Comparison of ENCODE assay signal across 8 cellular contexts in the genomic region with DNA sequence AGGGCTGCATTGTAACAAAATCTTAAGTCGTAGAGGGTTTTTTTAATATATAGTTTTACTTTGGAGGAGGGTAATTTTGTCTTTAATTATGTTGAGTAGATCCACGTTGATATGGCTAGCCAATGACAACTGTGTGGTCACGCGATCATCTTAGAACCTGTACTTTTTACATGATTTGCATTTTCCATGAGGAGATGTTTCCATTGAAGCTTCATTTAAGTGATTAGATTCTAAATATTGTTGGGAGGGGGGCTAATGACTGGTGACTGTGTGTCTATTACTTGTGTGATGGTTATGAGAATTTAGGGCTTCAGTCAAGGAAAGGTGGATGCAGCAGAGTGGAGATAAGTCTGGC. TPM values are rescaled to one million over a fixed set of nuclear protein-coding genes. Genes with fewer than 3 reads are reported as not detected.
A peak's percentile ranks its signal among the peaks of the same experiment; 100 is the strongest.
DNase-seq lines count a peak whose midpoint lies in the region; ATAC-seq, FAIRE-seq and TF ChIP-seq lines count a peak whose summit lies in the region.
"Not testable (repeated sequence)": the region's sequence is repeated elsewhere in the genome, so short reads cannot be mapped to it uniquely, and the experiment has no call there.

No MANE protein-coding gene starts in this region.

- not testable (repeated sequence) for TF ChIP-seq CTCF in CD14-positive monocyte (IDR thresholded peaks at IDR 0.05); RWPE1 (conservative IDR thresholded peaks at IDR 0.05; ENCODE audit: low read depth); H1 (IDR thresholded peaks at IDR 0.05; ENCODE audit: control extremely low read depth in 1 of 3, insufficient read depth in 1 of 3, low read depth in 1 of 3, low read length in 3 of 3); nephron (IDR thresholded peaks at IDR 0.05; ENCODE audit: unreplicated experiment in 3 of 3)

- not testable (repeated sequence) for H3K23me2 ChIP-seq in H1 (ENCODE audit: low read depth, low read length)

- H4K20me1 ChIP-seq in H1 (replicated peaks in 1 of 2; ENCODE audit: control insufficient read depth in 1 of 2, insufficient read depth in 2 of 2, low read length in 2 of 2), result not testable (repeated sequence)

- H3K4me1 Mint-ChIP-seq in CD14-positive monocyte (peaks cover 15% of the 10 kb centered on the region), nephron (peaks cover 18% of the 10 kb centered on the region)
- H3K4me1 Mint-ChIP-seq in activated naive CD4-positive, alpha-beta T cell treated with anti-CD3 and anti-CD28 coated beads, Interleukin-2, amount 50 U/mL, for 24 hours, result peaks cover 26% of the 10 kb centered on the region
- H3K4me1 Mint-ChIP-seq in stimulated activated naive CD8-positive, alpha-beta T cell treated with anti-CD3 and anti-CD28 coated beads, Interleukin-15, amount 100 ng/mL, for 72 hours, result peaks cover 29% of the 10 kb centered on the region

- not testable (repeated sequence) for DNase-seq in CD14-positive monocyte (ENCODE audit: low spot score); RWPE1 (ENCODE audit: low spot score); H1 (ENCODE audit: low read depth in 1 of 2, low spot score in 2 of 2); stimulated activated naive CD8-positive, alpha-beta T cell treated with anti-CD3 and anti-CD28 coated beads, Interleukin-15, amount 100 ng/mL, for 72 hours

- H3K14ac ChIP-seq in H1 (ENCODE audit: insufficient read length), result not testable (repeated sequence)

- POLR2A ChIA-PET in RWPE1 (lab: Yijun Ruan, JAX; ENCODE audit: low non-redundant PET), result not testable (repeated sequence)
- POLR2A ChIA-PET in H1 (lab: Charles Lee; ENCODE audit: partially characterized antibody), result interaction anchor here (1.5 to 1.9 kb wide), 2 partner anchors 16 to 18 kb away, joined by 4 read pairs; no protein-coding TSS in a partner anchor

- H2BK12ac ChIP-seq in H1 (ENCODE audit: low read depth, low read length), result not testable (repeated sequence)

- not testable (repeated sequence) for H2BK20ac ChIP-seq in H1 (ENCODE audit: low read length)

- peak overlapping the region; percentile 84 to 85 for H3K4me2 ChIP-seq in H1 (ENCODE audit: insufficient read depth in 1 of 2, low read depth in 2 of 2, low read length in 2 of 2)

- not testable (repeated sequence) for H3K23ac ChIP-seq in H1 (ENCODE audit: insufficient read length)

- H3K27me3 Mint-ChIP-seq in CD14-positive monocyte (ENCODE audit: low read depth in 3 of 3); activated naive CD4-positive, alpha-beta T cell treated with anti-CD3 and anti-CD28 coated beads, Interleukin-2, amount 50 U/mL, for 24 hours; nephron (ENCODE audit: low read depth); stimulated activated naive CD8-positive, alpha-beta T cell treated with anti-CD3 and anti-CD28 coated beads, Interleukin-15, amount 100 ng/mL, for 72 hours: not testable (repeated sequence)

- TF ChIP-seq EP300 in H1 (IDR thresholded peaks at IDR 0.05; ENCODE audit: borderline replicate concordance in 1 of 2, low read depth in 2 of 2, low read length in 2 of 2), result not testable (repeated sequence)

- H3K4me3 ChIP-seq in H1 (ENCODE audit: extremely low read depth in 1 of 4, insufficient read depth in 2 of 4, low read depth in 3 of 4, low read length in 4 of 4) (peak overlapping the region; percentile 76 to 87 (median 79)), iPS-15b (ENCODE audit: low read depth, low read length) (peak overlapping the region; percentile 82)

- H3K27me3 ChIP-seq in H1 (replicated peaks in 1 of 4; ENCODE audit: control insufficient read depth in 3 of 4, extremely low read depth in 1 of 4, insufficient read depth in 3 of 4, low read length in 3 of 4); iPS-15b (ENCODE audit: control insufficient read depth, insufficient read depth, low read length): not testable (repeated sequence)

- H2BK120ac ChIP-seq in H1 (replicated peaks; ENCODE audit: low read depth, low read length), result not testable (repeated sequence)

- FAIRE-seq in H1 (lab: Jason Lieb, UNC), result not testable (repeated sequence)

- 10% methylated on average over 4 of the region's 4 CpGs; no CpG with 5 or more reads in 1 of the 2 experiments for WGBS in H1 (ENCODE audit: extremely low coverage in 1 of 2, insufficient coverage in 1 of 2, insufficient read length in 1 of 2, insufficient replicate concordance in 2 of 2, low coverage in 1 of 2, low lambda C conversion rate in 2 of 2, missing lambda C conversion rate in 1 of 2), 2 experiments

- not testable (repeated sequence) for H3K79me1 ChIP-seq in H1 (ENCODE audit: low read depth, low read length)

- TF ChIP-seq RAD21 in H1 (IDR thresholded peaks at IDR 0.05 in 1 of 2, conservative IDR thresholded peaks at IDR 0.05 in 1 of 2; ENCODE audit: low read depth in 2 of 2, low read length in 2 of 2), result not testable (repeated sequence)

- not testable (repeated sequence) for H3K18ac ChIP-seq in H1 (ENCODE audit: extremely low read depth, low read length)

- not testable (repeated sequence) for H2AFZ ChIP-seq in H1 (ENCODE audit: low read length)

- not testable (repeated sequence) for H3K56ac ChIP-seq in H1 (replicated peaks; ENCODE audit: insufficient read length, low read depth, low read length)

- not testable (repeated sequence) for H4K8ac ChIP-seq in H1 (ENCODE audit: extremely low read depth, insufficient read depth, low read length)

- H4K91ac ChIP-seq in H1 (replicated peaks; ENCODE audit: insufficient read length, low read length), result not testable (repeated sequence)

- intact Hi-C loops in CD14-positive monocyte (cut with micrococcal nuclease), result loop anchor here in 1 of 2 donors (10.0 kb wide), 1 partner anchor 57 kb away; no protein-coding TSS in a partner anchor

- H4K5ac ChIP-seq in H1 (ENCODE audit: insufficient read length, low read depth, low read length), result not testable (repeated sequence)

- not testable (repeated sequence) for H2BK5ac ChIP-seq in H1 (ENCODE audit: low read depth, low read length)

- H3K4me1 ChIP-seq in H1 (replicated peaks in 1 of 4; ENCODE audit: control insufficient read depth in 3 of 4, insufficient read depth in 4 of 4, low read length in 3 of 4); iPS-15b (ENCODE audit: control insufficient read depth, insufficient read depth, low read length): not testable (repeated sequence)

- TF ChIP-seq POLR2A in H1 (IDR thresholded peaks at IDR 0.05; ENCODE audit: control extremely low read depth in 1 of 2, low read depth in 2 of 2, low read length in 2 of 2), result not testable (repeated sequence)

- CTCF ChIA-PET in RWPE1 (lab: Yijun Ruan, JAX) (interaction anchor here (0.7 kb wide), 1 partner anchor 253 kb away, joined by 3 read pairs; no protein-coding TSS in a partner anchor), H1 (lab: Charles Lee; ENCODE audit: partially characterized antibody) (interaction anchor here (1.1 to 6.1 kb wide), 2 partner anchors 17 to 50 kb away, joined by 5 to 74 read pairs; no protein-coding TSS in a partner anchor)

- H3K4ac ChIP-seq in H1 (replicated peaks; ENCODE audit: insufficient read length, low read depth, low read length), result not testable (repeated sequence)

- peak overlapping the region; percentile 82 to 93 (median 89) for H3K9ac ChIP-seq in H1 (replicated peaks in 1 of 4; ENCODE audit: extremely low read depth in 1 of 4, low read depth in 3 of 4, low read length in 3 of 4)
- peak overlapping the region; percentile 83 for H3K9ac ChIP-seq in iPS-15b (ENCODE audit: low read depth, low read length)

- H3K36me3 Mint-ChIP-seq in CD14-positive monocyte (peaks cover 18 to 24% of the 10 kb centered on the region in 2 donors), nephron (ENCODE audit: low read depth) (peaks cover 17% of the 10 kb centered on the region)
- not testable (repeated sequence) for H3K36me3 Mint-ChIP-seq in activated naive CD4-positive, alpha-beta T cell treated with anti-CD3 and anti-CD28 coated beads, Interleukin-2, amount 50 U/mL, for 24 hours

- H3K9me3 Mint-ChIP-seq in CD14-positive monocyte; activated naive CD4-positive, alpha-beta T cell treated with anti-CD3 and anti-CD28 coated beads, Interleukin-2, amount 50 U/mL, for 24 hours; nephron; stimulated activated naive CD8-positive, alpha-beta T cell treated with anti-CD3 and anti-CD28 coated beads, Interleukin-15, amount 100 ng/mL, for 72 hours: not testable (repeated sequence)

- peak overlapping the region; percentile 83 for H3K27ac ChIP-seq in RWPE1
- peak overlapping the region; percentile 94 for H3K27ac ChIP-seq in H1 (ENCODE audit: low read depth, low read length)

- peak; percentile 17 for ATAC-seq in HG02981 (IDR thresholded peaks at IDR 0.05; ENCODE audit: unreplicated experiment)
- not testable (repeated sequence) for ATAC-seq in stimulated activated naive CD8-positive, alpha-beta T cell treated with anti-CD3 and anti-CD28 coated beads, Interleukin-15, amount 100 ng/mL, for 72 hours

- H3K27ac Mint-ChIP-seq in CD14-positive monocyte, result peak overlapping the region in 6 of 7 donors; percentile 89 to 96 (median 93)
- H3K27ac Mint-ChIP-seq in activated naive CD4-positive, alpha-beta T cell treated with anti-CD3 and anti-CD28 coated beads, Interleukin-2, amount 50 U/mL, for 24 hours, result peak overlapping the region; percentile 99
- peak overlapping the region; percentile 96 to 99 (median 97) for H3K27ac Mint-ChIP-seq in nephron
- H3K27ac Mint-ChIP-seq in stimulated activated naive CD8-positive, alpha-beta T cell treated with anti-CD3 and anti-CD28 coated beads, Interleukin-15, amount 100 ng/mL, for 72 hours, result peak overlapping the region; percentile 99

- H3K4me3 Mint-ChIP-seq in CD14-positive monocyte (peak overlapping the region; percentile 97 to 98), nephron (peak overlapping the region; percentile 96 to 99 (median 97))
- peak overlapping the region; percentile 91 for H3K4me3 Mint-ChIP-seq in activated naive CD4-positive, alpha-beta T cell treated with anti-CD3 and anti-CD28 coated beads, Interleukin-2, amount 50 U/mL, for 24 hours
- H3K4me3 Mint-ChIP-seq in stimulated activated naive CD8-positive, alpha-beta T cell treated with anti-CD3 and anti-CD28 coated beads, Interleukin-15, amount 100 ng/mL, for 72 hours, result peak overlapping the region; percentile 96

- H2AK5ac ChIP-seq in H1 (ENCODE audit: low read depth, low read length), result not testable (repeated sequence)

- not testable (repeated sequence) for H3K9me3 ChIP-seq in H1 (ENCODE audit: insufficient read depth in 2 of 2, low read depth in 1 of 2, low read length in 1 of 2); iPS-15b (ENCODE audit: control insufficient read depth, insufficient read depth, low read length)

- peaks cover 0 to 24% of the 10 kb centered on the region in 2 experiments; a peak in 2 of 4 replicates for H3K79me2 ChIP-seq in H1 (ENCODE audit: control insufficient read depth in 1 of 2, insufficient read depth in 2 of 2, low read length in 2 of 2)

- H3K36me3 ChIP-seq in H1 (ENCODE audit: control insufficient read depth in 2 of 4, insufficient read depth in 4 of 4, low read length in 3 of 4), result peaks cover 0 to 30% (median 7%) of the 10 kb centered on the region in 4 experiments; a peak in 5 of 8 replicates
- not testable (repeated sequence) for H3K36me3 ChIP-seq in iPS-15b (ENCODE audit: control insufficient read depth, insufficient read depth, low read length)

- H2BK15ac ChIP-seq in H1 (ENCODE audit: low read length), result not testable (repeated sequence)

RNA-seq across cellular contexts. Expression of gene METTL2B, which starts 0.8 kb away (rescaled TPM):
- polyA plus RNA-seq in CD14-positive monocyte (10 to 100 TPM; 10.1 to 11.1 TPM), H1 (2011; rRNA removed) (13.1 and 14.6 TPM in 2 replicates)
- total RNA-seq in H1 (2021; fragmentation: NEBNext Ultra II Directional; extraction: Animal tissue kit (Norgen Biotek cat#: 25700)), result 42.6 and 43.5 TPM in 2 replicates
- polyA plus RNA-seq in H1 (2011; cell fraction: cytosol; rRNA removed), result 21.6 TPM
- 15.4 TPM for polyA plus RNA-seq in H1 (2011; cell fraction: nucleus; rRNA removed)
- 19.3 to 28.0 TPM (median 23.9 TPM) in 4 replicates for polyA plus RNA-seq in H1 (2012, experiment 1 of 2)
- 17.5 TPM for polyA plus RNA-seq in H1 (2012, experiment 2 of 2)
- 27.8 TPM for polyA plus RNA-seq in H1 (2013, experiment 1 of 2)
- 32.9 TPM for polyA plus RNA-seq in H1 (2013, experiment 2 of 2)
- polyA minus RNA-seq in H1 (2011; rRNA and poly(A)+ RNA removed), result 28.7 and 29.5 TPM in 2 replicates
- polyA minus RNA-seq in H1 (2011; cell fraction: cytosol; rRNA and poly(A)+ RNA removed), result 17.7 TPM
- 43.8 TPM for polyA minus RNA-seq in H1 (2011; cell fraction: nucleus; rRNA and poly(A)+ RNA removed)

RNA-seq across cellular contexts. Expression of gene HILPDA, which starts 21.6 kb away (rescaled TPM):
- polyA plus RNA-seq in CD14-positive monocyte, result 1 to 10 TPM; 2.0 to 2.6 TPM
- 33.9 and 35.6 TPM in 2 replicates for total RNA-seq in H1 (2021; fragmentation: NEBNext Ultra II Directional; extraction: Animal tissue kit (Norgen Biotek cat#: 25700))
- 59.5 and 80.0 TPM in 2 replicates for polyA plus RNA-seq in H1 (2011; rRNA removed)
- 67.1 TPM for polyA plus RNA-seq in H1 (2011; cell fraction: cytosol; rRNA removed)
- 40.9 TPM for polyA plus RNA-seq in H1 (2011; cell fraction: nucleus; rRNA removed)
- 37.8 to 39.9 TPM (median 38.9 TPM) in 4 replicates for polyA plus RNA-seq in H1 (2012, experiment 1 of 2)
- polyA plus RNA-seq in H1 (2012, experiment 2 of 2), result 48.3 TPM
- polyA plus RNA-seq in H1 (2013, experiment 1 of 2), result 28.9 TPM
- polyA plus RNA-seq in H1 (2013, experiment 2 of 2), result 29.1 TPM
- polyA minus RNA-seq in H1 (2011; rRNA and poly(A)+ RNA removed), result 70.0 and 77.4 TPM in 2 replicates
- polyA minus RNA-seq in H1 (2011; cell fraction: cytosol; rRNA and poly(A)+ RNA removed), result 20.9 TPM
- polyA minus RNA-seq in H1 (2011; cell fraction: nucleus; rRNA and poly(A)+ RNA removed), result 81.1 TPM

Comparison
In these comparisons a context has a peak if more than half of its experiments do, and no peak if none do; other contexts are left out.
1. RNA of gene HILPDA, which starts 21.6 kb away (polyA plus RNA-seq): 28.9 to 80.0 TPM in H1; 2.0 to 2.6 TPM in CD14-positive monocyte; every median in the first group is over 4 times any median in the second.
2. Peak in every context shown above with its lines, with median percentiles within 50 percentile points of each other: H3K27ac Mint-ChIP-seq and H3K4me3 Mint-ChIP-seq.